12 cellular contexts compared by ENCODE assay signal in genomic region chr5:179791881-179792611, GRCh38. TPM values are rescaled to one million over a fixed set of nuclear protein-coding genes. Genes with fewer than 3 reads are reported as not detected.
A peak's percentile ranks its signal among the peaks of the same experiment; 100 is the strongest.
DNase-seq lines count a peak whose midpoint lies in the region; ATAC-seq and TF ChIP-seq lines count a peak whose summit lies in the region.
"Had no signal": no experiment of that assay in that cellular context is flagged by ENCODE, and none has a peak within 500 bp of the region (broad histone marks: within the 10 kb centered on the region; RNA-seq: fewer than 3 reads in every experiment).

No MANE protein-coding gene starts in this region.

- in situ Hi-C loops in gastrocnemius medialis (cut with MboI; ENCODE audit: low sequenced_read_pairs in 4 of 4), result no loop called here

- peaks cover 0 to under 1% of the 10 kb centered on the region in 2 donors for H3K36me3 ChIP-seq in gastroesophageal sphincter
- H3K36me3 ChIP-seq in gastrocnemius medialis, result no peaks in the 10 kb centered on the region

- H3K4me1 ChIP-seq in gastroesophageal sphincter (peaks cover 0 to 56% (median 22%) of the 10 kb centered on the region in 3 donors), gastrocnemius medialis (peaks cover 17 to 22% of the 10 kb centered on the region in 2 donors)

- ATAC-seq in gastroesophageal sphincter, result no peak
- ATAC-seq in gastrocnemius medialis, result no peak
- no peak for ATAC-seq in HG02870 (IDR thresholded peaks at IDR 0.05; ENCODE audit: unreplicated experiment)
- ATAC-seq: GM12878 had no signal

- no peak for TF ChIP-seq EP300 in gastroesophageal sphincter (IDR thresholded peaks at IDR 0.05)

- peak; percentile 75 for DNase-seq in MV-4-11 (lab: John Stamatoyannopoulos, UW)
- DNase-seq in gastrocnemius medialis, result peak in 1 of 2 donors; percentile 34
- DNase-seq in NCI-H1436 (lab: John Stamatoyannopoulos, UW), result no peak
- DNase-seq in NCI-H1105 treated with DMSO at 0.1 percent for 48 hours (lab: John Stamatoyannopoulos, UW), result no peak
- DNase-seq: activated B cell treated with CpG ODN at 0.5 μM for 24 hours; activated gamma-delta T cell; cortex of kidney; NCI-H2029 treated with DMSO at 0.1 percent for 48 hours; stimulated activated naive CD4-positive, alpha-beta T cell had no signal

- intact Hi-C loops in gastrocnemius medialis (cut with DNase I; ENCODE audit: low total_unique reads), result no loop called here

- H3K27me3 ChIP-seq in gastroesophageal sphincter, result no peaks in the 10 kb centered on the region
- no peaks in the 10 kb centered on the region for H3K27me3 ChIP-seq in gastrocnemius medialis

- 81% methylated on average over 5 of the region's 15 CpGs; no CpG with 5 or more reads in 1 of the 2 donors for WGBS in gastroesophageal sphincter (ENCODE audit: low coverage in 1 of 2), 2 donors

- peak overlapping the region in 3 of 4 donors; percentile 65 to 90 (median 89) for H3K27ac ChIP-seq in gastroesophageal sphincter
- peak overlapping the region in 3 of 4 donors; percentile 55 to 58 (median 57) for H3K27ac ChIP-seq in gastrocnemius medialis

- TF ChIP-seq CTCF in gastroesophageal sphincter (IDR thresholded peaks at IDR 0.05), result no peak
- no peak for TF ChIP-seq CTCF in gastrocnemius medialis (IDR thresholded peaks at IDR 0.05 in 4 of 5, conservative IDR thresholded peaks at IDR 0.05 in 1 of 5)

- H3K4me3 ChIP-seq in gastroesophageal sphincter (no peak overlapping the region), gastrocnemius medialis (no peak overlapping the region)
- H3K4me3 ChIP-seq: GM12878 had no signal

- no peaks in the 10 kb centered on the region for H3K9me3 ChIP-seq in gastroesophageal sphincter
- H3K9me3 ChIP-seq in gastrocnemius medialis, result no peaks in the 10 kb centered on the region

- TF ChIP-seq POLR2A in gastroesophageal sphincter (IDR thresholded peaks at IDR 0.05), result no peak
- no peak for TF ChIP-seq POLR2A in gastrocnemius medialis (IDR thresholded peaks at IDR 0.05)

RNA-seq across cellular contexts. Expression of gene LTC4S, which starts 1.7 kb away (rescaled TPM):
- 1 to 10 TPM in 3 of 4 donors, not detected in 1; 7.5 to 8.8 (median 8.2) TPM for total RNA-seq in gastroesophageal sphincter
- total RNA-seq in gastrocnemius medialis, result 10 to 100 TPM in 1 of 4 donors, 1 to 10 TPM in 3; 1.7 to 12.6 (median 5.6) TPM

RNA-seq across cellular contexts. Expression of gene MGAT4B, which starts 14.6 kb away (rescaled TPM):
- total RNA-seq in gastroesophageal sphincter (10 to 100 TPM; 42.5 to 58.5 (median 47.2) TPM), gastrocnemius medialis (10 to 100 TPM; 28.3 to 86.0 (median 61.4) TPM)

RNA-seq across cellular contexts. Expression of gene SQSTM1, which starts 28.7 kb away (rescaled TPM):
- total RNA-seq in gastroesophageal sphincter, result 100 to 1,000 TPM; 305 to 485 (median 408) TPM
- 1,000 to 10,000 TPM; 1,080 to 1,340 (median 1,178) TPM for total RNA-seq in gastrocnemius medialis

RNA-seq across cellular contexts. Expression of gene MAML1, which starts 59.4 kb away (rescaled TPM):
- total RNA-seq in gastroesophageal sphincter, result 10 to 100 TPM; 31.8 to 51.3 (median 36.8) TPM
- total RNA-seq in gastrocnemius medialis, result 10 to 100 TPM; 14.4 to 16.3 (median 15.1) TPM
